ENCODE assay signal across 28 cellular contexts in genomic region chr5:38929838-38930237, GRCh38.
"Had no signal": no experiment of that assay in that cellular context is flagged by ENCODE, and none has a peak within 500 bp of the region (broad histone marks: within the 10 kb centered on the region; RNA-seq: fewer than 3 reads in every experiment).

No MANE protein-coding gene starts in this region.

- H3K4me1 Mint-ChIP-seq: natural killer cell; neural progenitor cell; stimulated activated effector memory CD8-positive, alpha-beta T cell treated with anti-CD3 and anti-CD28 coated beads, Interleukin-12 subunit alpha, Interleukin-12 subunit beta, amount 100 ng/mL, for 72 hours; stimulated activated naive B cell treated with anti-CD40 and anti-IgM and Interleukin-4, amounts not matched to agents 10 μg/mL and 1 μg/mL and 100 μg/mL, for 72 hours had no signal

- H3K4me1 ChIP-seq: neural progenitor cell, parathyroid adenoma, psoas muscle, right lobe of liver, thyroid gland, upper lobe of left lung had no signal

- ATAC-seq: natural killer cell; psoas muscle; right cardiac atrium; right lobe of liver; stimulated activated effector memory CD8-positive, alpha-beta T cell treated with anti-CD3 and anti-CD28 coated beads, Interleukin-12 subunit alpha, Interleukin-12 subunit beta, amount 100 ng/mL, for 72 hours; stimulated activated naive B cell treated with anti-CD40 and anti-IgM and Interleukin-4, amounts not matched to agents 10 μg/mL and 1 μg/mL and 100 μg/mL, for 72 hours had no signal

- H3K27me3 Mint-ChIP-seq: progenitor cell of endocrine pancreas had no signal

- H3K27ac ChIP-seq: neural progenitor cell, ovary, parathyroid adenoma, psoas muscle, right lobe of liver, sigmoid colon, stomach, thoracic aorta, thyroid gland, tibial nerve, upper lobe of left lung, uterus had no signal

- H3K4me3 ChIP-seq: neural progenitor cell, ovary, psoas muscle, right lobe of liver, sigmoid colon, stomach, thoracic aorta, thyroid gland, tibial nerve, upper lobe of left lung, uterus had no signal

- H3K4me3 Mint-ChIP-seq: natural killer cell; nephron; neural progenitor cell; stimulated activated effector memory CD8-positive, alpha-beta T cell treated with anti-CD3 and anti-CD28 coated beads, Interleukin-12 subunit alpha, Interleukin-12 subunit beta, amount 100 ng/mL, for 72 hours; stimulated activated naive B cell treated with anti-CD40 and anti-IgM and Interleukin-4, amounts not matched to agents 10 μg/mL and 1 μg/mL and 100 μg/mL, for 72 hours; stimulated activated naive CD8-positive, alpha-beta T cell treated with anti-CD3 and anti-CD28 coated beads, Interleukin-15, Interleukin-2, amounts not matched to agents 100 ng/mL and 50 ng/mL, for 24 hours had no signal

- H3K36me3 ChIP-seq: neural progenitor cell, ovary, uterus had no signal

- H3K9me3 Mint-ChIP-seq: natural killer cell; nephron; neural progenitor cell; stimulated activated effector memory CD8-positive, alpha-beta T cell treated with anti-CD3 and anti-CD28 coated beads, Interleukin-12 subunit alpha, Interleukin-12 subunit beta, amount 100 ng/mL, for 72 hours; stimulated activated naive B cell treated with anti-CD40 and anti-IgM and Interleukin-4, amounts not matched to agents 10 μg/mL and 1 μg/mL and 100 μg/mL, for 72 hours; stimulated activated naive CD8-positive, alpha-beta T cell treated with anti-CD3 and anti-CD28 coated beads, Interleukin-15, Interleukin-2, amounts not matched to agents 100 ng/mL and 50 ng/mL, for 24 hours had no signal

- H3K9me3 ChIP-seq: ovary, psoas muscle, right lobe of liver, sigmoid colon, stomach, thoracic aorta, thyroid gland, tibial nerve, upper lobe of left lung, uterus had no signal

- H3K27ac Mint-ChIP-seq: natural killer cell; nephron; neural progenitor cell; stimulated activated effector memory CD8-positive, alpha-beta T cell treated with anti-CD3 and anti-CD28 coated beads, Interleukin-12 subunit alpha, Interleukin-12 subunit beta, amount 100 ng/mL, for 72 hours; stimulated activated naive B cell treated with anti-CD40 and anti-IgM and Interleukin-4, amounts not matched to agents 10 μg/mL and 1 μg/mL and 100 μg/mL, for 72 hours; stimulated activated naive CD8-positive, alpha-beta T cell treated with anti-CD3 and anti-CD28 coated beads, Interleukin-15, Interleukin-2, amounts not matched to agents 100 ng/mL and 50 ng/mL, for 24 hours had no signal

- DNase-seq: natural killer cell; occipital lobe; ovary; posterior cingulate gyrus; psoas muscle; right cardiac atrium; right lobe of liver; sigmoid colon; small intestine; stimulated activated CD4-positive, alpha-beta T cell treated with anti-CD3 and anti-CD28 coated beads, Interleukin-15, amount 100 ng/mL, for 24 hours; stimulated activated CD4-positive, alpha-beta T cell treated with anti-CD3 and anti-CD28 coated beads, Interleukin-2, amount 100 ng/mL, for 24 hours; stimulated activated CD4-positive, alpha-beta T cell treated with anti-CD3 and anti-CD28 coated beads, Interleukin-2, amount 100 ng/mL, for 48 hours; stimulated activated CD4-positive, alpha-beta T cell treated with anti-CD3 and anti-CD28 coated beads, Interleukin-4, amount 100 ng/mL, for 24 hours; stimulated activated naive B cell treated with anti-CD40 and anti-IgM and Interleukin-4, amounts not matched to agents 10 μg/mL and 1 μg/mL and 100 μg/mL, for 72 hours; stimulated activated naive CD4-positive, alpha-beta T cell treated with Interleukin-2 at 50 U/mL for 16 hours; stomach; thyroid gland; trophoblast cell; upper lobe of left lung; uterus had no signal

- H3K36me3 Mint-ChIP-seq: natural killer cell; neural progenitor cell; stimulated activated naive B cell treated with anti-CD40 and anti-IgM and Interleukin-4, amounts not matched to agents 10 μg/mL and 1 μg/mL and 100 μg/mL, for 72 hours had no signal
